In the genomic region with DNA sequence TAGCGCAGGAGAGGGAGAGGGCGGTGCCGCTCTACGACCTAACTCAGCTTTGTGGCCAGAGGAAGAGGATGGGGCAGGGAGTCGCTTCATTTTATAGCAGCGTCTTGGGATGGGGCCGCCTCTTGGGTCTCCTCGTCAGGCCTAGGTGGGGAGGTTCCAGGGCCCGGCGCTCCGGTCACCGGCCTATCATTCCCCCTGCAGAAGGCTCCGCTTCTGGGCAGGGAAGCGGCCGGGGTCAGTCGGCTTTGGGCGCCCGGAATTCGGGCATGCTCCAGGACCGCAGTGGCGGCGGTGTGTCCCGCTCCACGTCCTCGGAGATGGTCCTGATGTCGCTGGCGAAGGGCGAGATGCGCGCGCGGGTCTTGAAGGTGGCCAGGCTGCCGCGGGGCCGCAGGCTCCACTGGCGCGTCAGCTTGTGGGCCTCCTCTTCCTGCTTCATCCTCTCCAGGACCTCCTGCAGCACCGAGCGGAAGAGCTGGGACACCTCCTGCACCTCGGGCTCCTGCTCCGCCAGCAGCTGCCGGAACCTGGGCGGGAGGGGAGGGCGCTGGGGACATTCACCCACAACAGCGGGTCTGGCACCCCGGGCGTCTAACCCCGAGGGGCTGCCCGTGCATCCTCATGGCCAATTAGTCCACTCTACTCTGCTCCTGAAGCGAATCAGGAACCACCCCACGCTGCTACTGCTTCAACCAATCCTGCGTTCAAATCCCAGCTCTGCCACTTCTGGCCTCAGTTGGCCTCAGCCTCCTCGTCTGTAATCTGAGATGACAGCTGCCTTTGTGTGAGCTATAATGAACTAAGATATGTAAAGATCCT, we compare ENCODE assay signal across 1 cellular context.
TF ChIP-seq lines count a peak whose summit lies in the region.

No MANE protein-coding gene starts in this region.

TF ChIP-seq in IMR-90, 13 proteins besides CTCF, POLR2A, EP300 and RAD21:
- TF ChIP-seq USF2 (IDR thresholded peaks at IDR 0.05; ENCODE audit: low read depth, low read length) (no peak), SMC3 (IDR thresholded peaks at IDR 0.05; ENCODE audit: low read depth, low read length) (no peak)
